ENCODE assay signal across 8 cellular contexts in genomic region chr7:80918909-80919721, GRCh38. TPM values are rescaled to one million over a fixed set of nuclear protein-coding genes. Genes with fewer than 3 reads are reported as not detected.
DNase-seq lines count a peak whose midpoint lies in the region; ATAC-seq lines count a peak whose summit lies in the region.

Gene SEMA3C, minus strand, starts transcription at chr7:80919051. Its CDS starts 2,270 bp downstream, at chr7:80916781.

- peaks cover 2% of the 10 kb centered on the region for H3K9me3 Mint-ChIP-seq in activated CD4-positive, alpha-beta memory T cell treated with anti-CD3 and anti-CD28 coated beads for 36 hours
- no peaks in the 10 kb centered on the region for H3K9me3 Mint-ChIP-seq in activated CD4-positive, alpha-beta memory T cell treated with anti-CD3 and anti-CD28 coated beads, Interleukin-2, amount 10 ng/mL, durations not matched to agents 7 days and 5 days
- H3K9me3 Mint-ChIP-seq in natural killer cell treated with Interleukin-12 subunit alpha and Interleukin-12 subunit beta and Interleukin-15 and Interleukin-18, amount 100 ng/mL, for 72 hours, result no peaks in the 10 kb centered on the region

- POLR2A ChIA-PET in activated CD4-positive, alpha-beta memory T cell treated with anti-CD3 and anti-CD28 coated beads for 36 hours (lab: Charles Lee), result no interaction called here
- POLR2A ChIA-PET in activated CD4-positive, alpha-beta memory T cell treated with anti-CD3 and anti-CD28 coated beads, Interleukin-2, amount 10 ng/mL, durations not matched to agents 7 days and 5 days (lab: Charles Lee), result no interaction called here

- intact Hi-C loops in activated CD4-positive, alpha-beta memory T cell treated with anti-CD3 and anti-CD28 coated beads for 36 hours (cut with micrococcal nuclease), result no loop called here

- CTCF ChIA-PET in activated CD4-positive, alpha-beta memory T cell treated with anti-CD3 and anti-CD28 coated beads for 36 hours (lab: Charles Lee), result no interaction called here
- CTCF ChIA-PET in activated CD4-positive, alpha-beta memory T cell treated with anti-CD3 and anti-CD28 coated beads, Interleukin-2, amount 10 ng/mL, durations not matched to agents 7 days and 5 days (lab: Charles Lee), result no interaction called here

- no peak within 1 kb of the TSS for H3K27ac Mint-ChIP-seq in activated CD4-positive, alpha-beta memory T cell treated with anti-CD3 and anti-CD28 coated beads for 36 hours
- no peak within 1 kb of the TSS for H3K27ac Mint-ChIP-seq in activated CD4-positive, alpha-beta memory T cell treated with anti-CD3 and anti-CD28 coated beads, Interleukin-2, amount 10 ng/mL, durations not matched to agents 7 days and 5 days
- H3K27ac Mint-ChIP-seq in natural killer cell treated with Interleukin-12 subunit alpha and Interleukin-12 subunit beta and Interleukin-15 and Interleukin-18, amount 100 ng/mL, for 72 hours, result no peak within 1 kb of the TSS

- H3K27me3 Mint-ChIP-seq in activated CD4-positive, alpha-beta memory T cell treated with anti-CD3 and anti-CD28 coated beads for 36 hours, result peaks cover 38% of the 10 kb centered on the region
- H3K27me3 Mint-ChIP-seq in activated CD4-positive, alpha-beta memory T cell treated with anti-CD3 and anti-CD28 coated beads, Interleukin-2, amount 10 ng/mL, durations not matched to agents 7 days and 5 days, result peaks cover 34% of the 10 kb centered on the region
- H3K27me3 Mint-ChIP-seq in natural killer cell treated with Interleukin-12 subunit alpha and Interleukin-12 subunit beta and Interleukin-15 and Interleukin-18, amount 100 ng/mL, for 72 hours, result peaks cover 7 to 36% of the 10 kb centered on the region in 2 donors

- no peak within 1 kb of the TSS for H3K4me3 Mint-ChIP-seq in activated CD4-positive, alpha-beta memory T cell treated with anti-CD3 and anti-CD28 coated beads for 36 hours
- H3K4me3 Mint-ChIP-seq in activated CD4-positive, alpha-beta memory T cell treated with anti-CD3 and anti-CD28 coated beads, Interleukin-2, amount 10 ng/mL, durations not matched to agents 7 days and 5 days, result no peak within 1 kb of the TSS
- H3K4me3 Mint-ChIP-seq in natural killer cell treated with Interleukin-12 subunit alpha and Interleukin-12 subunit beta and Interleukin-15 and Interleukin-18, amount 100 ng/mL, for 72 hours, result peak within 1 kb of the TSS; percentile 51

- peak; percentile 65 for ATAC-seq in HG02938 (IDR thresholded peaks at IDR 0.05; ENCODE audit: unreplicated experiment)
- ATAC-seq in natural killer cell treated with Interleukin-12 subunit alpha and Interleukin-12 subunit beta and Interleukin-15 and Interleukin-18, amount 100 ng/mL, for 72 hours, result peak; percentile 93 to 94

- DNase-seq in activated CD4-positive, alpha-beta memory T cell treated with anti-CD3 and anti-CD28 coated beads for 36 hours, result peak; percentile 10
- DNase-seq in activated CD4-positive, alpha-beta memory T cell treated with anti-CD3 and anti-CD28 coated beads, Interleukin-2, amount 10 ng/mL, durations not matched to agents 7 days and 5 days, result no peak
- DNase-seq in NCI-H2196 (lab: John Stamatoyannopoulos, UW; ENCODE audit: unreplicated experiment), result peak; percentile 85
- peak; percentile 24 to 37 for DNase-seq in activated T-cell treated with anti-CD3 and anti-CD28 coated beads, Interleukin-2, amount 50 U/mL, for 48 hours
- peak; percentile 90 for DNase-seq in foreskin melanocyte
- peak; percentile 60 for DNase-seq in natural killer cell treated with Interleukin-12 subunit alpha and Interleukin-12 subunit beta and Interleukin-15 and Interleukin-18, amount 100 ng/mL, for 72 hours (ENCODE audit: low spot score)
- DNase-seq in ureter (ENCODE audit: low spot score), result peak; percentile 90

- H3K36me3 Mint-ChIP-seq in activated CD4-positive, alpha-beta memory T cell treated with anti-CD3 and anti-CD28 coated beads for 36 hours, result peaks cover 1% of the 10 kb centered on the region
- no peaks in the 10 kb centered on the region for H3K36me3 Mint-ChIP-seq in activated CD4-positive, alpha-beta memory T cell treated with anti-CD3 and anti-CD28 coated beads, Interleukin-2, amount 10 ng/mL, durations not matched to agents 7 days and 5 days (ENCODE audit: low read depth)
- H3K36me3 Mint-ChIP-seq in natural killer cell treated with Interleukin-12 subunit alpha and Interleukin-12 subunit beta and Interleukin-15 and Interleukin-18, amount 100 ng/mL, for 72 hours, result peaks cover 5% of the 10 kb centered on the region

- H3K4me1 Mint-ChIP-seq in activated CD4-positive, alpha-beta memory T cell treated with anti-CD3 and anti-CD28 coated beads for 36 hours (ENCODE audit: low read depth), result peaks cover 4% of the 10 kb centered on the region
- peaks cover 5% of the 10 kb centered on the region for H3K4me1 Mint-ChIP-seq in activated CD4-positive, alpha-beta memory T cell treated with anti-CD3 and anti-CD28 coated beads, Interleukin-2, amount 10 ng/mL, durations not matched to agents 7 days and 5 days
- H3K4me1 Mint-ChIP-seq in natural killer cell treated with Interleukin-12 subunit alpha and Interleukin-12 subunit beta and Interleukin-15 and Interleukin-18, amount 100 ng/mL, for 72 hours (ENCODE audit: low read depth in 2 of 2), result peaks cover 0 to 7% of the 10 kb centered on the region in 2 donors

RNA-seq across cellular contexts. Expression of gene SEMA3C, which starts in this region (rescaled TPM):
- total RNA-seq in activated CD4-positive, alpha-beta memory T cell treated with anti-CD3 and anti-CD28 coated beads for 36 hours, result not detected
- not detected for total RNA-seq in activated CD4-positive, alpha-beta memory T cell treated with anti-CD3 and anti-CD28 coated beads, Interleukin-2, amount 10 ng/mL, durations not matched to agents 7 days and 5 days
- total RNA-seq in natural killer cell treated with Interleukin-12 subunit alpha and Interleukin-12 subunit beta and Interleukin-15 and Interleukin-18, amount 100 ng/mL, for 72 hours, result 1 to 10 TPM in 1 of 2 donors, not detected in 1; 1.1 TPM
- total RNA-seq in ureter, result 111 TPM

Comparison
In these comparisons a context has a peak if more than half of its experiments do, and no peak if none do; other contexts are left out.
1. RNA of gene SEMA3C (total RNA-seq): 111 TPM in ureter (single experiment); 1.1 TPM in natural killer cell treated with Interleukin-12 subunit alpha and Interleukin-12 subunit beta and Interleukin-15 and Interleukin-18, amount 100 ng/mL, for 72 hours, not detected in activated CD4-positive, alpha-beta memory T cell treated with anti-CD3 and anti-CD28 coated beads for 36 hours and not detected in activated CD4-positive, alpha-beta memory T cell treated with anti-CD3 and anti-CD28 coated beads, Interleukin-2, amount 10 ng/mL, durations not matched to agents 7 days and 5 days; every median in the first group is over 10 times any median in the second.
2. Peak in DNase-seq in activated CD4-positive, alpha-beta memory T cell treated with anti-CD3 and anti-CD28 coated beads for 36 hours; RNA of the gene not detected or under 1 TPM.